ENCODE assay signal across 13 cellular contexts in genomic region chr13:57644106-57644505, GRCh38. TPM values are rescaled to one million over a fixed set of nuclear protein-coding genes. Genes with fewer than 3 reads are reported as not detected.
DNase-seq lines count a peak whose midpoint lies in the region; ATAC-seq and TF ChIP-seq lines count a peak whose summit lies in the region.
"Had no signal": no experiment of that assay in that cellular context is flagged by ENCODE, and none has a peak within 500 bp of the region (broad histone marks: within the 10 kb centered on the region; RNA-seq: fewer than 3 reads in every experiment).

No MANE protein-coding gene starts in this region.

- no peak for ATAC-seq in HG03354 (IDR thresholded peaks at IDR 0.05; ENCODE audit: poor library complexity, severe bottlenecking, unreplicated experiment)
- no peak for ATAC-seq in HG03457 (IDR thresholded peaks at IDR 0.05; ENCODE audit: unreplicated experiment)

- peak overlapping the region in 53 of 59 donors; percentile 1 to 95 (median 55) for H3K27ac ChIP-seq in dorsolateral prefrontal cortex
- H3K27ac ChIP-seq: 22Rv1, HL-60 had no signal

- TF ChIP-seq CTCF in dorsolateral prefrontal cortex (IDR thresholded peaks at IDR 0.05 in 54 of 56, conservative IDR thresholded peaks at IDR 0.05 in 2 of 56; ENCODE audit: low read depth in 1 of 56, partially characterized antibody in 56 of 56), result no peak

- intact Hi-C loops in dorsolateral prefrontal cortex (cut with DNase I), result no loop called here

- H3K27me3 ChIP-seq in dorsolateral prefrontal cortex, result no peaks in the 10 kb centered on the region

- DNase-seq in NCI-H1092 treated with DMSO at 0.1 percent for 48 hours (lab: John Stamatoyannopoulos, UW), result peak; percentile 43
- DNase-seq in NCI-H1092 (lab: John Stamatoyannopoulos, UW), result no peak
- peak; percentile 8 for DNase-seq in COR-L47 (lab: John Stamatoyannopoulos, UW)
- no peak for DNase-seq in dorsolateral prefrontal cortex
- peak; percentile 80 for DNase-seq in pons (ENCODE audit: low spot score)
- no peak for DNase-seq in activated CD8-positive, alpha-beta memory T cell treated with anti-CD3 and anti-CD28 coated beads, Interleukin-2, amount 50 U/mL, for 48 hours
- DNase-seq: CD8-positive, alpha-beta memory T cell; DMS53 had no signal

- H3K4me3 ChIP-seq in dorsolateral prefrontal cortex, result peak overlapping the region in 48 of 59 donors; percentile 0 to 53 (median 28)
- H3K4me3 ChIP-seq: HAP-1 had no signal

RNA-seq across cellular contexts. Expression of gene PCDH17, which starts 12.6 kb away (rescaled TPM):
- 10 to 100 TPM; 20.6 to 70.5 (median 42.4) TPM for total RNA-seq in dorsolateral prefrontal cortex
- total RNA-seq: CD8-positive, alpha-beta memory T cell had no signal

Comparison
In these comparisons a context has a peak if more than half of its experiments do, and no peak if none do; other contexts are left out.
1. DNase-seq: peak in NCI-H1092 treated with DMSO at 0.1 percent for 48 hours (single experiment), COR-L47 (single experiment) and pons (single experiment); none in NCI-H1092 (single experiment), dorsolateral prefrontal cortex (0 of 10) and activated CD8-positive, alpha-beta memory T cell treated with anti-CD3 and anti-CD28 coated beads, Interleukin-2, amount 50 U/mL, for 48 hours (single experiment).